In the genomic region with DNA sequence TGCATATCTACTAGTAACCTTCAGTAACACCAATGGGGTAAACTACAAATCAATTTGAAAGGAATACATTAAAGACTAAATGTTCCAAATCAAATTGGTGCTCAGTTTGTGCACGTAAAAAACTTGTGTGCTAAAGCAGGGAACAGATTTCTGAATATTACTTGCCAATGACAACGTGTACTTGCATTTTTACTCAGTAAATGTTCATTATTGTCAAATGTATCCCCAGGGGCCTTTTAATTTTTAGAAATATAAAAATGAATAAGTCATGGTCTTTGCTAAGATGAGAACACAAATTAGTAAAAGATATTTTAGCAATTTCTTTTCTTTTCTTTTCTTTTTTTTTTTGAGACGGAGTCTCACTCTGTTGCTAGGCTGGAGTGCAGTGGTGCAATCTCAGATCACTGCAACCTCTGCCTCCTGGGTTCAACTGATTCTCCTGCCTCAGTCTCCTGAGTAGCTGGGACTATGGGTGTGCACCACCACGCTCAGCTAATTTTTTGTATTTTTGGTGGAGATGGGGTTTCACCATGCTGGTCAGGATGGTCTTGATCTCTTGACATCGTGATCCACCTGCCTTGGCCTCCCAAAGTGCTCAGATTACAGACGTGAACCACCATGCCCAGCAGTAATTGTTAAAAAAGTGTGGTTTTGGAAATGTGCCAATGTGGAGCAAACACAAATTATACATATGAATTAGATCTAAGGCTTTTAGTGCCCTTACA, we compare ENCODE assay signal across 1 cellular context.
TF ChIP-seq lines count a peak whose summit lies in the region.

No MANE protein-coding gene starts in this region.

TF ChIP-seq in HCT116, 20 proteins besides CTCF, POLR2A, EP300 and RAD21:
- TF ChIP-seq CBX3 (IDR thresholded peaks at IDR 0.05; ENCODE audit: low read depth) (peak; percentile 40; the same call in 1 of the 2 replicates), SIN3A (IDR thresholded peaks at IDR 0.05; ENCODE audit: low read depth) (no peak)
- TF ChIP-seq, protein P1, sequence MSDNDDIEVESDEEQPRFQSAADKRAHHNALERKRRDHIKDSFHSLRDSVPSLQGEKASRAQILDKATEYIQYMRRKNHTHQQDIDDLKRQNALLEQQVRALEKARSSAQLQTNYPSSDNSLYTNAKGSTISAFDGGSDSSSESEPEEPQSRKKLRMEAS (IDR thresholded peaks at IDR 0.05), result peak; percentile 6; the same call in 1 of the 2 replicates
